16 cellular contexts compared by ENCODE assay signal in genomic region chr9:89865357-89865756, GRCh38.
A peak's percentile ranks its signal among the peaks of the same experiment; 100 is the strongest.
DNase-seq lines count a peak whose midpoint lies in the region; ATAC-seq and TF ChIP-seq lines count a peak whose summit lies in the region.
"Had no signal": no experiment of that assay in that cellular context is flagged by ENCODE, and none has a peak within 500 bp of the region (broad histone marks: within the 10 kb centered on the region; RNA-seq: fewer than 3 reads in every experiment).

No MANE protein-coding gene starts in this region.

- H3K36me3 ChIP-seq in SJCRH30 (no peaks in the 10 kb centered on the region), upper lobe of right lung (no peaks in the 10 kb centered on the region)

- H3K4me1 ChIP-seq in SJCRH30: peaks cover 24% of the 10 kb centered on the region
- peaks cover 7% of the 10 kb centered on the region for H3K4me1 ChIP-seq in upper lobe of right lung

- peak; percentile 21 for DNase-seq in activated effector memory CD4-positive, alpha-beta T cell treated with anti-CD3 and anti-CD28 coated beads, Interleukin-2, amount 50 U/mL, for 16 hours
- no peak for DNase-seq in activated effector memory CD4-positive, alpha-beta T cell treated with Interleukin-2 at 50 U/mL for 16 hours
- DNase-seq in SJCRH30: no peak
- DNase-seq in posterior vena cava (ENCODE audit: low spot score): peak; percentile 63
- DNase-seq in upper lobe of right lung: peak; percentile 43
- DNase-seq in NCI-H2107 (lab: John Stamatoyannopoulos, UW): no peak
- DNase-seq in MV-4-11 (lab: John Stamatoyannopoulos, UW): no peak
- DNase-seq in activated CD4-positive, alpha-beta T cell treated with anti-CD3 and anti-CD28 coated beads, Interleukin-2, amount 10 ng/mL, durations not matched to agents 7 days and 5 days: no peak
- DNase-seq: C1 segment of cervical spinal cord; CD4-positive, alpha-beta memory T cell; DMS79 treated with DMSO at 0.1 percent for 48 hours; EL; HCEC 1CT; HFFc6 had no signal

- H3K9me3 ChIP-seq in SJCRH30 (replicated peaks): no peaks in the 10 kb centered on the region
- H3K9me3 ChIP-seq in upper lobe of right lung: no peaks in the 10 kb centered on the region

- no peak overlapping the region for H3K4me3 Mint-ChIP-seq in activated CD4-positive, alpha-beta T cell treated with anti-CD3 and anti-CD28 coated beads, Interleukin-2, amount 10 ng/mL, durations not matched to agents 7 days and 5 days
- H3K4me3 Mint-ChIP-seq: CD4-positive, alpha-beta memory T cell; HFFc6 had no signal

- no peak overlapping the region for H3K27ac Mint-ChIP-seq in activated CD4-positive, alpha-beta T cell treated with anti-CD3 and anti-CD28 coated beads, Interleukin-2, amount 10 ng/mL, durations not matched to agents 7 days and 5 days
- H3K27ac Mint-ChIP-seq: CD4-positive, alpha-beta memory T cell; HFFc6 had no signal

- H3K36me3 Mint-ChIP-seq in activated CD4-positive, alpha-beta T cell treated with anti-CD3 and anti-CD28 coated beads, Interleukin-2, amount 10 ng/mL, durations not matched to agents 7 days and 5 days (ENCODE audit: low read depth): no peaks in the 10 kb centered on the region
- H3K36me3 Mint-ChIP-seq: CD4-positive, alpha-beta memory T cell had no signal

- ATAC-seq in upper lobe of right lung: no peak
- ATAC-seq: HepG2 had no signal

- intact Hi-C loops in posterior vena cava (cut with DNase I) (no loop called here), upper lobe of right lung (cut with DNase I) (no loop called here)

- H3K27ac ChIP-seq in SJCRH30: peak overlapping the region; percentile 55; the same call in 1 of the 2 replicates
- no peak overlapping the region for H3K27ac ChIP-seq in upper lobe of right lung
- H3K27ac ChIP-seq: 22Rv1 had no signal

- CTCF ChIA-PET in activated CD4-positive, alpha-beta T cell treated with anti-CD3 and anti-CD28 coated beads, Interleukin-2, amount 10 ng/mL, durations not matched to agents 7 days and 5 days (lab: Charles Lee): interaction anchor here (0.6 kb wide), 1 partner anchor 181 kb away, joined by 3 read pairs; no protein-coding TSS in a partner anchor

- H3K4me1 Mint-ChIP-seq in activated CD4-positive, alpha-beta T cell treated with anti-CD3 and anti-CD28 coated beads, Interleukin-2, amount 10 ng/mL, durations not matched to agents 7 days and 5 days: no peaks in the 10 kb centered on the region
- H3K4me1 Mint-ChIP-seq: CD4-positive, alpha-beta memory T cell had no signal

- H3K27me3 ChIP-seq in SJCRH30: no peaks in the 10 kb centered on the region
- no peaks in the 10 kb centered on the region for H3K27me3 ChIP-seq in upper lobe of right lung

- POLR2A ChIA-PET in activated CD4-positive, alpha-beta T cell treated with anti-CD3 and anti-CD28 coated beads, Interleukin-2, amount 10 ng/mL, durations not matched to agents 7 days and 5 days (lab: Charles Lee): no interaction called here

- peaks cover 4% of the 10 kb centered on the region for H3K27me3 Mint-ChIP-seq in activated CD4-positive, alpha-beta T cell treated with anti-CD3 and anti-CD28 coated beads, Interleukin-2, amount 10 ng/mL, durations not matched to agents 7 days and 5 days
- H3K27me3 Mint-ChIP-seq: CD4-positive, alpha-beta memory T cell had no signal

- H3K4me3 ChIP-seq in SJCRH30: no peak overlapping the region
- H3K4me3 ChIP-seq in upper lobe of right lung: no peak overlapping the region

- TF ChIP-seq CTCF in upper lobe of right lung (IDR thresholded peaks at IDR 0.05): no peak

- H3K9me3 Mint-ChIP-seq in activated CD4-positive, alpha-beta T cell treated with anti-CD3 and anti-CD28 coated beads, Interleukin-2, amount 10 ng/mL, durations not matched to agents 7 days and 5 days: no peaks in the 10 kb centered on the region
- H3K9me3 Mint-ChIP-seq: CD4-positive, alpha-beta memory T cell had no signal

Comparison
In these comparisons a context has a peak if more than half of its experiments do, and no peak if none do; other contexts are left out.
1. DNase-seq: peak in activated effector memory CD4-positive, alpha-beta T cell treated with anti-CD3 and anti-CD28 coated beads, Interleukin-2, amount 50 U/mL, for 16 hours (single experiment), posterior vena cava (single experiment) and upper lobe of right lung (single experiment); none in activated effector memory CD4-positive, alpha-beta T cell treated with Interleukin-2 at 50 U/mL for 16 hours (single experiment), SJCRH30 (0 of 2), NCI-H2107 (single experiment), MV-4-11 (single experiment) and activated CD4-positive, alpha-beta T cell treated with anti-CD3 and anti-CD28 coated beads, Interleukin-2, amount 10 ng/mL, durations not matched to agents 7 days and 5 days (single experiment).